Comparison of ENCODE assay signal across 16 cellular contexts in the genomic region with DNA sequence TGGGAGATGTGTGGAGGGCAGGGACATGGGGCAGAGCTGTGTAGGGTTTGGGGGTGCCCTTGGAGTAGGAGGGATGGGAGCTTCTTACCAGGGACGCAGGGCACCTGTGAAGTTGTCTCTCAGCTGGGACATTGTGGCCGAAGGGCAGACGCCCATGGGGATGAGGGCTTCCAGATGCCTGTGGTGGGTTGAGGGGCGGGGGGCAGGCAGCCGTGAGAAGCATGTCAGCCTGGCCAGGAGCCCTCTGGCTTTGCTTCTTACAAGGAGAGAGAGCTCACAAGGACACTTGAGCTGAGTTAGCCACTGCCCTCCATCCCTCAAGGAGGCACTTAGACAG. TPM values are rescaled to one million over a fixed set of nuclear protein-coding genes. Genes with fewer than 3 reads are reported as not detected.
DNase-seq lines count a peak whose midpoint lies in the region; ATAC-seq and TF ChIP-seq lines count a peak whose summit lies in the region.
"Had no signal": no experiment of that assay in that cellular context is flagged by ENCODE, and none has a peak within 500 bp of the region (broad histone marks: within the 10 kb centered on the region; RNA-seq: fewer than 3 reads in every experiment).

No MANE protein-coding gene starts in this region.

- TF ChIP-seq POLR2A in spleen (IDR thresholded peaks at IDR 0.05) = no peak

- TF ChIP-seq CTCF in lower lobe of right lung (IDR thresholded peaks at IDR 0.05) = no peak
- no peak for TF ChIP-seq CTCF in spleen (IDR thresholded peaks at IDR 0.05 in 8 of 11, conservative IDR thresholded peaks at IDR 0.05 in 3 of 11)
- no peak for TF ChIP-seq CTCF in OCI-LY7 (conservative IDR thresholded peaks at IDR 0.05; ENCODE audit: low read length)
- TF ChIP-seq CTCF in HFFc6 (IDR thresholded peaks at IDR 0.05) = no peak

- no peak overlapping the region for H3K4me3 ChIP-seq in lower lobe of right lung
- no peak overlapping the region for H3K4me3 ChIP-seq in spleen
- no peak overlapping the region for H3K4me3 ChIP-seq in OCI-LY7 (ENCODE audit: low read depth, low read length, poor library complexity, severe bottlenecking)
- H3K4me3 ChIP-seq: BLaER1 treated with 17β-estradiol and CSF1 and Interleukin-3, amounts not matched to agents 10 nM and 100 nM; GM23338 had no signal

- H4K20me1 ChIP-seq in OCI-LY7 (ENCODE audit: insufficient read depth, low read length) = no peaks in the 10 kb centered on the region
- H4K20me1 ChIP-seq: BLaER1 treated with 17β-estradiol and CSF1 and Interleukin-3, amounts not matched to agents 10 nM and 100 nM had no signal

- POLR2A ChIA-PET in OCI-LY7 (lab: Charles Lee) = interaction anchor here (0.5 kb wide), 1 partner anchor 238 kb away, joined by 5 read pairs; no protein-coding TSS in a partner anchor

- H3K79me2 ChIP-seq in OCI-LY7 (ENCODE audit: insufficient read depth, low read depth, low read length) = no peaks in the 10 kb centered on the region

- no peak overlapping the region for H3K4me2 ChIP-seq in OCI-LY7 (ENCODE audit: low read length)
- H3K4me2 ChIP-seq: BLaER1 treated with 17β-estradiol and CSF1 and Interleukin-3, amounts not matched to agents 10 nM and 100 nM; GM23338 had no signal

- H3K4me1 ChIP-seq in lower lobe of right lung (no peaks in the 10 kb centered on the region), spleen (no peaks in the 10 kb centered on the region), OCI-LY7 (ENCODE audit: insufficient read depth, low read length, poor library complexity, severe bottlenecking) (no peaks in the 10 kb centered on the region)

- no peak overlapping the region for H3K4me3 Mint-ChIP-seq in HFFc6
- H3K4me3 Mint-ChIP-seq: CD4-positive, CD25-positive, alpha-beta regulatory T cell; GM23338 had no signal

- no peaks in the 10 kb centered on the region for H3K9me3 ChIP-seq in lower lobe of right lung
- H3K9me3 ChIP-seq in spleen = no peaks in the 10 kb centered on the region
- no peaks in the 10 kb centered on the region for H3K9me3 ChIP-seq in OCI-LY7 (ENCODE audit: low read length)

- peaks cover 14% of the 10 kb centered on the region for H3K27me3 Mint-ChIP-seq in HFFc6 (ENCODE audit: insufficient read depth)

- H3K4me1 Mint-ChIP-seq in HFFc6 (ENCODE audit: low read depth) = peaks cover 21% of the 10 kb centered on the region
- H3K4me1 Mint-ChIP-seq: CD4-positive, CD25-positive, alpha-beta regulatory T cell; GM23338 had no signal

- H3K36me3 Mint-ChIP-seq in HFFc6 (ENCODE audit: low read depth) = no peaks in the 10 kb centered on the region
- H3K36me3 Mint-ChIP-seq: CD4-positive, CD25-positive, alpha-beta regulatory T cell had no signal

- WGBS in spleen, 5 donors = 75 to 100% (median 89%) methylated on average over 4 to 5 of the region's 5 CpGs

- no TSS peak for BruUV-seq in OCI-LY7 (replicated peaks; lab: Mats Ljungman, UMichigan)

- H3K9me2 ChIP-seq in OCI-LY7 (ENCODE audit: insufficient read depth, low read length) = no peaks in the 10 kb centered on the region

- CTCF ChIA-PET in OCI-LY7 (lab: Charles Lee; ENCODE audit: unreplicated experiment) = no interaction called here

- H2AFZ ChIP-seq in OCI-LY7 (ENCODE audit: low read length) = no peak overlapping the region
- H2AFZ ChIP-seq: GM23338 had no signal

- intact Hi-C loops in Right ventricle myocardium superior (cut with DNase I) (no loop called here), left ventricle myocardium superior (cut with micrococcal nuclease) (no loop called here), lower lobe of right lung (cut with DNase I) (no loop called here), spleen (cut with DNase I; ENCODE audit: low total_unique reads) (no loop called here), OCI-LY7 (cut with micrococcal nuclease; ENCODE audit: unreplicated experiment) (no loop called here)

- DNase-seq in Right ventricle myocardium superior (peak; percentile 37), left ventricle myocardium superior (no peak), lower lobe of right lung (peak; percentile 23), spleen (peak; percentile 51), OCI-LY7 (ENCODE audit: low spot score) (no peak), HFFc6 (no peak)
- DNase-seq: ACHN; CD4-positive, CD25-positive, alpha-beta regulatory T cell; DMS53; H7 had no signal

- H3K27me3 ChIP-seq in lower lobe of right lung (ENCODE audit: low read depth) (no peaks in the 10 kb centered on the region), spleen (replicated peaks in 1 of 7) (peaks cover 0 to 6% (median 0%) of the 10 kb centered on the region in 7 donors)
- H3K27me3 ChIP-seq: BLaER1 treated with 17β-estradiol and CSF1 and Interleukin-3, amounts not matched to agents 10 nM and 100 nM had no signal

- no peaks in the 10 kb centered on the region for H3K9me3 Mint-ChIP-seq in HFFc6
- H3K9me3 Mint-ChIP-seq: CD4-positive, CD25-positive, alpha-beta regulatory T cell had no signal

- H3K27ac ChIP-seq in lower lobe of right lung (no peak overlapping the region), spleen (no peak overlapping the region), OCI-LY7 (ENCODE audit: low read depth, low read length, poor library complexity, severe bottlenecking) (no peak overlapping the region)
- H3K27ac ChIP-seq: BLaER1 treated with 17β-estradiol and CSF1 and Interleukin-3, amounts not matched to agents 10 nM and 100 nM had no signal

- H3K36me3 ChIP-seq in lower lobe of right lung (no peaks in the 10 kb centered on the region), spleen (no peaks in the 10 kb centered on the region), OCI-LY7 (ENCODE audit: insufficient read depth, low read length) (no peaks in the 10 kb centered on the region)
- H3K36me3 ChIP-seq: BLaER1 treated with 17β-estradiol and CSF1 and Interleukin-3, amounts not matched to agents 10 nM and 100 nM had no signal

- H3K27ac Mint-ChIP-seq in HFFc6 = no peak overlapping the region
- H3K27ac Mint-ChIP-seq: CD4-positive, CD25-positive, alpha-beta regulatory T cell; GM23338 had no signal

- no peak for ATAC-seq in Right ventricle myocardium superior (ENCODE audit: poor library complexity)
- no peak for ATAC-seq in left ventricle myocardium superior
- peak; percentile 40 to 56 for ATAC-seq in lower lobe of right lung
- no peak for ATAC-seq in HG02610 (IDR thresholded peaks at IDR 0.05; ENCODE audit: unreplicated experiment)
- ATAC-seq: GM23338 had no signal

RNA-seq across cellular contexts. Expression of a gene that starts 8.5 kb away (rescaled TPM):
- total RNA-seq in Right ventricle myocardium superior (not detected), left ventricle myocardium superior (not detected), lower lobe of right lung (not detected), spleen (1 to 10 TPM in 1 of 7 donors, under 1 TPM in 1, not detected in 5; 0.47 to 1.6 TPM), OCI-LY7 (2022) (not detected in 2 replicates)
- under 1 TPM in 1 of 3 donors, not detected in 2; 0.10 TPM for polyA plus RNA-seq in spleen
- total RNA-seq in OCI-LY7 (2014; rRNA removed; shearing (Covaris generic)) = not detected in 2 replicates
- not detected for total RNA-seq in HFFc6 (2021; fragmentation: NEBNext Ultra II Directional; extraction: Animal tissue kit (Norgen Biotek cat#: 25700))
- total RNA-seq: A172; CD4-positive, CD25-positive, alpha-beta regulatory T cell; G401; GM23338; H7; HT1080 had no signal
- polyA plus RNA-seq: CD4-positive, CD25-positive, alpha-beta regulatory T cell; GM23338 had no signal

RNA-seq across cellular contexts. Expression of a gene that starts 56.1 kb away (rescaled TPM):
- total RNA-seq in Right ventricle myocardium superior = 30.1 TPM
- total RNA-seq in left ventricle myocardium superior = 37.8 TPM
- total RNA-seq in lower lobe of right lung = 30.7 TPM
- 10 to 100 TPM; 19.9 to 47.0 (median 26.3) TPM for total RNA-seq in spleen
- 10 to 100 TPM in 2 of 3 donors, 1 to 10 TPM in 1; 8.7 to 14.8 (median 11.7) TPM for polyA plus RNA-seq in spleen
- total RNA-seq in OCI-LY7 (2014; rRNA removed; shearing (Covaris generic)) = 8.9 and 10.2 TPM in 2 replicates
- total RNA-seq in OCI-LY7 (2022) = 26.1 and 29.0 TPM in 2 replicates
- total RNA-seq in HFFc6 (2021; fragmentation: NEBNext Ultra II Directional; extraction: Animal tissue kit (Norgen Biotek cat#: 25700)) = 10 to 100 TPM; 15.3 to 19.6 (median 17.0) TPM

Comparison
In these comparisons a context has a peak if more than half of its experiments do, and no peak if none do; other contexts are left out.
1. DNase-seq: peak in Right ventricle myocardium superior (single experiment), lower lobe of right lung (single experiment) and spleen (single experiment); none in left ventricle myocardium superior (single experiment), OCI-LY7 (single experiment) and HFFc6 (single experiment).
2. ATAC-seq: peak in lower lobe of right lung (2 of 2); none in Right ventricle myocardium superior (single experiment), left ventricle myocardium superior (single experiment) and HG02610 (single experiment).